ENCODE assay signal across 1 cellular context in genomic region chr15:72227192-72227586, GRCh38.
TF ChIP-seq lines count a peak whose summit lies in the region.

No MANE protein-coding gene starts in this region.

TF ChIP-seq in K562, 482 proteins besides CTCF, POLR2A, EP300 and RAD21 (continued from another document):
- no peak for TF ChIP-seq TRIM25 (IDR thresholded peaks at IDR 0.05; ENCODE audit: borderline replicate concordance)
- no peak for TF ChIP-seq ZNF175 (CRISPR knock-in tag; IDR thresholded peaks at IDR 0.05; ENCODE audit: low read depth)
- TF ChIP-seq ZZZ3 (IDR thresholded peaks at IDR 0.05): no peak
- TF ChIP-seq POLR3A (IDR thresholded peaks at IDR 0.05; ENCODE audit: borderline replicate concordance, extremely low read depth, insufficient read depth, insufficient read length): no peak
- peak; percentile 18; the same call in 1 of the 2 replicates for TF ChIP-seq ETV1 (tag; conservative IDR thresholded peaks at IDR 0.05; ENCODE audit: low read depth)
- TF ChIP-seq ZNF143 (CRISPR knock-in tag; IDR thresholded peaks at IDR 0.05): no peak
- no peak for TF ChIP-seq FIP1L1 (IDR thresholded peaks at IDR 0.05; ENCODE audit: low read depth, low read length, poor library complexity, severe bottlenecking)
- no peak for TF ChIP-seq FOXA1 (IDR thresholded peaks at IDR 0.05; ENCODE audit: borderline replicate concordance)
- TF ChIP-seq HNRNPH1 (optimal IDR thresholded peaks at IDR 0.05; ENCODE audit: low read depth, low read length): no peak
- TF ChIP-seq BCL6 (CRISPR knock-in tag; IDR thresholded peaks at IDR 0.05): no peak
- no peak for TF ChIP-seq ZNF76 (CRISPR knock-in tag; IDR thresholded peaks at IDR 0.05; ENCODE audit: borderline replicate concordance)
- TF ChIP-seq PTRF (tag; IDR thresholded peaks at IDR 0.05): no peak
- TF ChIP-seq ZNF785 (CRISPR knock-in tag; IDR thresholded peaks at IDR 0.05): no peak
- TF ChIP-seq ZNF57 (CRISPR knock-in tag; IDR thresholded peaks at IDR 0.05): no peak
- TF ChIP-seq CBX1 (IDR thresholded peaks at IDR 0.05; ENCODE audit: low read depth): no peak
- peak; percentile 71 for TF ChIP-seq ATF3 (IDR thresholded peaks at IDR 0.05)
- no peak for TF ChIP-seq ATF3 (CRISPR knock-in tag; conservative IDR thresholded peaks at IDR 0.05)
- no peak for TF ChIP-seq NR1H2 (CRISPR knock-in tag; IDR thresholded peaks at IDR 0.05)
- no peak for TF ChIP-seq ZKSCAN1 (IDR thresholded peaks at IDR 0.05; ENCODE audit: low read depth, low read length)
- TF ChIP-seq ZNF134 (CRISPR knock-in tag; conservative IDR thresholded peaks at IDR 0.05): no peak
- no peak for TF ChIP-seq ATF1 (CRISPR knock-in tag; IDR thresholded peaks at IDR 0.05)
- no peak for TF ChIP-seq ATF1 (tag; IDR thresholded peaks at IDR 0.05)
- peak; percentile 49; the same call in 1 of the 2 replicates for TF ChIP-seq ARID1B (IDR thresholded peaks at IDR 0.05)
- TF ChIP-seq CAMTA2 (CRISPR knock-in tag; conservative IDR thresholded peaks at IDR 0.05): no peak
- TF ChIP-seq PHB (CRISPR knock-in tag; IDR thresholded peaks at IDR 0.05): no peak
- no peak for TF ChIP-seq THRA (IDR thresholded peaks at IDR 0.05)
- peak; percentile 74; the same call in 1 of the 2 replicates for TF ChIP-seq JUND (IDR thresholded peaks at IDR 0.05; ENCODE audit: borderline replicate concordance, low read depth, low read length)
- no peak; the same call in 2 of the 3 replicates for TF ChIP-seq JUND (tag; IDR thresholded peaks at IDR 0.05; ENCODE audit: borderline replicate concordance, low read depth, low read length)
- TF ChIP-seq FUS (optimal IDR thresholded peaks at IDR 0.05; ENCODE audit: low read depth, low read length): no peak
- no peak for TF ChIP-seq TCF3 (CRISPR knock-in tag; IDR thresholded peaks at IDR 0.05)
- TF ChIP-seq GTF2A2 (tag; IDR thresholded peaks at IDR 0.05): no peak
- no peak for TF ChIP-seq ZFP36 (IDR thresholded peaks at IDR 0.05; ENCODE audit: low read depth, low read length, partially characterized antibody)
- no peak for TF ChIP-seq ZNF639 (CRISPR knock-in tag; conservative IDR thresholded peaks at IDR 0.05 in 1 of 2, IDR thresholded peaks at IDR 0.05 in 1 of 2)
- TF ChIP-seq SLC30A9 (CRISPR knock-in tag; IDR thresholded peaks at IDR 0.05): no peak
